8 cellular contexts compared by ENCODE assay signal in the genomic region with DNA sequence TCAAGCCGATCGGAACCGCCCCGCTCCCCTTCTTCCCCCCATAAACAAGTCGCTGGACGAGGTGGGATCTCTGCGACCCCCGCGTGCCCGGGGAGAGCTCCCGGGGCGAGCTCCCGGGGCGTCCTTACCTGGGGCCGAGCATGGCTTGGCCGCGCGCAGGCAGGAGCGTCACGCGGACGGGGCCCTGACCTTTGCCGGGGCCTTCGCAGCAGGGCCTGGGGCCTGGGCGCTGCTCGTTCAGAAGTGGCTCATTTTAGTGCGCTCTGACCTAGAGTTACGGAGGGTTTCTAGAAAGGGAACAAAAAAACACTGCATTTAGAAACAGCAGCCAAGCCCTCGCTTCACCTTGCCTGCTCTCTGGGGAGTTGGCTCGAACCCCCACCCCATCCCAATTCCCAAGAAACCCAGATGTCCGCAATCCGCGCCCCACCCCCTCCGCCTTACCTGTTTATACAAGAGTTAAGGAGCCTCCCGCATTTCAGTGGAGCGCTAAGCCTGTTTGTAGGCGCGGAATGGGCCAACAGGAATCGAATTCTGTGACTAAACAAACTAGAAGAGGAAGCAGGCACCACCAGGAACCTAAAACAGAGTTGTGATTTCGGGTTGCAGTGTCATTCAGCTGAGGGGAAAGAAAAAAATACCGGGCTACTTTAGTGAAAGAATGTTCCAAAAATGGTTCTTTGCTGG. TPM values are rescaled to one million over a fixed set of nuclear protein-coding genes. Genes with fewer than 3 reads are reported as not detected.
DNase-seq lines count a peak whose midpoint lies in the region; ATAC-seq and TF ChIP-seq lines count a peak whose summit lies in the region.

No MANE protein-coding gene starts in this region.

- intact Hi-C loops in OCI-LY7 (cut with micrococcal nuclease; ENCODE audit: unreplicated experiment): loop anchor here (1.0 kb wide), 1 partner anchor 26 kb away; no protein-coding TSS in a partner anchor
- intact Hi-C loops in Right ventricle myocardium inferior (cut with DNase I): no loop called here

- BruUV-seq in OCI-LY7 (replicated peaks; lab: Mats Ljungman, UMichigan): no TSS peak

- H3K4me3 ChIP-seq in SK-N-SH (ENCODE audit: low read depth in 2 of 2, low read length in 1 of 2): no peak overlapping the region
- H3K4me3 ChIP-seq in OCI-LY7 (ENCODE audit: low read depth, low read length, poor library complexity, severe bottlenecking): peak overlapping the region; percentile 58
- no peak overlapping the region for H3K4me3 ChIP-seq in WERI-Rb-1 (ENCODE audit: low read depth, low read length)

- DNase-seq in SK-N-SH: peak; percentile 21
- peak; percentile 62 for DNase-seq in OCI-LY7 (ENCODE audit: low spot score)
- DNase-seq in Right ventricle myocardium inferior (ENCODE audit: missing footprints): no peak
- no peak for DNase-seq in osteocyte (ENCODE audit: extremely low spot score, unreplicated experiment)
- DNase-seq in WERI-Rb-1: no peak
- no peak for DNase-seq in NCI-H1092 treated with DMSO at 0.1 percent for 48 hours (lab: John Stamatoyannopoulos, UW)

- H3K4me2 ChIP-seq in SK-N-SH: no peak overlapping the region; the same call in 1 of the 2 replicates
- H3K4me2 ChIP-seq in OCI-LY7 (ENCODE audit: low read length): peak overlapping the region; percentile 71

- H2AFZ ChIP-seq in SK-N-SH (ENCODE audit: low read depth): no peak overlapping the region
- peak overlapping the region; percentile 69 for H2AFZ ChIP-seq in OCI-LY7 (ENCODE audit: low read length)

- no peak overlapping the region for H3K27ac Mint-ChIP-seq in osteocyte (ENCODE audit: unreplicated experiment)

- H3K79me2 ChIP-seq in SK-N-SH (ENCODE audit: insufficient read depth) (no peaks in the 10 kb centered on the region), OCI-LY7 (ENCODE audit: insufficient read depth, low read depth, low read length) (no peaks in the 10 kb centered on the region)

- peaks cover 45% of the 10 kb centered on the region for H3K27me3 Mint-ChIP-seq in osteocyte (ENCODE audit: unreplicated experiment)

- H3F3A ChIP-seq in SK-N-SH (replicated peaks; ENCODE audit: insufficient read depth): peaks cover 4% of the 10 kb centered on the region

- no peak for TF ChIP-seq EP300 in SK-N-SH (IDR thresholded peaks at IDR 0.05; ENCODE audit: borderline replicate concordance in 1 of 2, low read depth in 1 of 2, low read length in 1 of 2)

- H3K4me1 ChIP-seq in SK-N-SH (ENCODE audit: control insufficient read depth in 1 of 2, insufficient read depth in 2 of 2, low read depth in 1 of 2, low read length in 1 of 2): no peaks in the 10 kb centered on the region; a peak in 2 of 4 replicates
- H3K4me1 ChIP-seq in OCI-LY7 (ENCODE audit: insufficient read depth, low read length, poor library complexity, severe bottlenecking): peaks cover 28% of the 10 kb centered on the region

- H3K27ac ChIP-seq in SK-N-SH (ENCODE audit: low read depth in 2 of 2, low read length in 1 of 2) (no peak overlapping the region), OCI-LY7 (ENCODE audit: low read depth, low read length, poor library complexity, severe bottlenecking) (no peak overlapping the region), WERI-Rb-1 (no peak overlapping the region)

- no peaks in the 10 kb centered on the region for H3K9me3 ChIP-seq in SK-N-SH
- H3K9me3 ChIP-seq in OCI-LY7 (ENCODE audit: low read length): no peaks in the 10 kb centered on the region
- no peaks in the 10 kb centered on the region for H3K9me3 ChIP-seq in WERI-Rb-1 (ENCODE audit: severe bottlenecking)

- WGBS in SK-N-SH (ENCODE audit: low lambda C conversion rate): 86% methylated on average over 36 of the region's 41 CpGs

- no peak overlapping the region for H3K9ac ChIP-seq in SK-N-SH

- H4K20me1 ChIP-seq in SK-N-SH (ENCODE audit: insufficient read depth) (no peaks in the 10 kb centered on the region), OCI-LY7 (ENCODE audit: insufficient read depth, low read length) (no peaks in the 10 kb centered on the region)

- peaks cover 19% of the 10 kb centered on the region for H3K4me1 Mint-ChIP-seq in osteocyte (ENCODE audit: unreplicated experiment)

- H3K9me2 ChIP-seq in SK-N-SH (no peaks in the 10 kb centered on the region), OCI-LY7 (ENCODE audit: insufficient read depth, low read length) (no peaks in the 10 kb centered on the region)

- H3K9me3 Mint-ChIP-seq in osteocyte (ENCODE audit: unreplicated experiment): no peaks in the 10 kb centered on the region

- POLR2A ChIA-PET in SK-N-SH (lab: Yijun Ruan, JAX) (no interaction called here), OCI-LY7 (lab: Charles Lee) (interaction anchor here (0.6 to 1.3 kb wide), 3 partner anchors 21 to 559 kb away, joined by 3 to 4 read pairs (median 3); no protein-coding TSS in a partner anchor)

- no peak for TF ChIP-seq RAD21 in SK-N-SH (IDR thresholded peaks at IDR 0.05; ENCODE audit: low read length)

- no peak for TF ChIP-seq CTCF in SK-N-SH (IDR thresholded peaks at IDR 0.05)
- no peak for TF ChIP-seq CTCF in OCI-LY7 (conservative IDR thresholded peaks at IDR 0.05; ENCODE audit: low read length)
- no peak for TF ChIP-seq CTCF in osteocyte (IDR thresholded peaks at IDR 0.05)
- no peak for TF ChIP-seq CTCF in WERI-Rb-1 (IDR thresholded peaks at IDR 0.05; ENCODE audit: low read depth, low read length)

- H3K36me3 ChIP-seq in SK-N-SH (replicated peaks in 1 of 2; ENCODE audit: control insufficient read depth in 1 of 2, insufficient read depth in 2 of 2, low read length in 1 of 2): no peaks in the 10 kb centered on the region
- H3K36me3 ChIP-seq in OCI-LY7 (ENCODE audit: insufficient read depth, low read length): no peaks in the 10 kb centered on the region
- H3K36me3 ChIP-seq in WERI-Rb-1: no peaks in the 10 kb centered on the region

- H3K27me3 ChIP-seq in SK-N-SH (ENCODE audit: insufficient read depth) (no peaks in the 10 kb centered on the region), WERI-Rb-1 (ENCODE audit: insufficient read depth, low read depth, severe bottlenecking) (no peaks in the 10 kb centered on the region)

- peak overlapping the region; percentile 78 for H3K4me3 Mint-ChIP-seq in osteocyte (ENCODE audit: unreplicated experiment)

- ATAC-seq in SK-N-SH treated with all-trans-retinoic acid at 6 μM for 48 hours: no peak
- ATAC-seq in HG02852 (IDR thresholded peaks at IDR 0.05; ENCODE audit: unreplicated experiment): peak; percentile 55
- ATAC-seq in Right ventricle myocardium inferior: peak; percentile 47

- no peaks in the 10 kb centered on the region for H3K36me3 Mint-ChIP-seq in osteocyte (ENCODE audit: unreplicated experiment)

- CTCF ChIA-PET in SK-N-SH (lab: Yijun Ruan, JAX): interaction anchor here (1.1 kb wide), 1 partner anchor 24 kb away, joined by 3 read pairs; no protein-coding TSS in a partner anchor
- CTCF ChIA-PET in OCI-LY7 (lab: Charles Lee; ENCODE audit: unreplicated experiment): interaction anchor here (1.1 kb wide), 1 partner anchor 15 kb away, joined by 3 read pairs; no protein-coding TSS in a partner anchor

TF ChIP-seq in SK-N-SH, 30 proteins besides CTCF, POLR2A, EP300 and RAD21:
- no peak for TF ChIP-seq TEAD4 (IDR thresholded peaks at IDR 0.05; ENCODE audit: borderline replicate concordance, insufficient read depth)

TF ChIP-seq in SK-N-SH treated with all-trans-retinoic acid at 6 μM for 48 hours, 23 proteins besides CTCF, POLR2A, EP300 and RAD21:
- TF ChIP-seq, protein P1, sequence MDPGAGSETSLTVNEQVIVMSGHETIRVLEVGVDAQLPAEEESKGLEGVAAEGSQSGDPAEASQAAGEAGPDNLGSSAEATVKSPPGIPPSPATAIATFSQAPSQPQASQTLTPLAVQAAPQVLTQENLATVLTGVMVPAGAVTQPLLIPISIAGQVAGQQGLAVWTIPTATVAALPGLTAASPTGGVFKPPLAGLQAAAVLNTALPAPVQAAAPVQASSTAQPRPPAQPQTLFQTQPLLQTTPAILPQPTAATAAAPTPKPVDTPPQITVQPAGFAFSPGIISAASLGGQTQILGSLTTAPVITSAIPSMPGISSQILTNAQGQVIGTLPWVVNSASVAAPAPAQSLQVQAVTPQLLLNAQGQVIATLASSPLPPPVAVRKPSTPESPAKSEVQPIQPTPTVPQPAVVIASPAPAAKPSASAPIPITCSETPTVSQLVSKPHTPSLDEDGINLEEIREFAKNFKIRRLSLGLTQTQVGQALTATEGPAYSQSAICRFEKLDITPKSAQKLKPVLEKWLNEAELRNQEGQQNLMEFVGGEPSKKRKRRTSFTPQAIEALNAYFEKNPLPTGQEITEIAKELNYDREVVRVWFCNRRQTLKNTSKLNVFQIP (CRISPR knock-in tag; IDR thresholded peaks at IDR 0.05; ENCODE audit: borderline replicate concordance, low read depth): no peak

RNA-seq across cellular contexts. Expression of a gene that starts 0.8 kb away (rescaled TPM):
- polyA plus RNA-seq in SK-N-SH (2012; rRNA removed): 4.7 and 6.8 TPM in 2 replicates
- polyA plus RNA-seq in SK-N-SH (2012; cell fraction: cytosol; rRNA removed): 3.9 and 4.6 TPM in 2 replicates
- 4.1 and 7.9 TPM in 2 replicates for polyA plus RNA-seq in SK-N-SH (2012; cell fraction: nucleus; rRNA removed)
- total RNA-seq in OCI-LY7 (2014; rRNA removed; shearing (Covaris generic)): 4.6 and 5.3 TPM in 2 replicates
- 12.0 and 14.2 TPM in 2 replicates for total RNA-seq in OCI-LY7 (2022)
- 4.7 TPM for total RNA-seq in Right ventricle myocardium inferior
- total RNA-seq in osteocyte: 0.11 TPM in 1 of 2 replicates, not detected in the other

Comparison
In these comparisons a context has a peak if more than half of its experiments do, and no peak if none do; other contexts are left out.
1. DNase-seq: peak in SK-N-SH (single experiment) and OCI-LY7 (single experiment); none in Right ventricle myocardium inferior (single experiment), osteocyte (single experiment), WERI-Rb-1 (single experiment) and NCI-H1092 treated with DMSO at 0.1 percent for 48 hours (single experiment).